In genomic region chr3:41222012-41222411, GRCh38 we compare ENCODE assay signal across 1 cellular context.
TF ChIP-seq lines count a peak whose summit lies in the region.

No MANE protein-coding gene starts in this region.

TF ChIP-seq in HepG2, 621 proteins besides CTCF, POLR2A, EP300 and RAD21:
- TF ChIP-seq TBX3 (IDR thresholded peaks at IDR 0.05; ENCODE audit: borderline replicate concordance): no peak
- no peak for TF ChIP-seq HOXA9 (CRISPR knock-in tag; IDR thresholded peaks at IDR 0.05; ENCODE audit: borderline replicate concordance)
- no peak for TF ChIP-seq ZHX2 (IDR thresholded peaks at IDR 0.05; ENCODE audit: low read depth)
- TF ChIP-seq ZHX2 (CRISPR knock-in tag; IDR thresholded peaks at IDR 0.05; ENCODE audit: borderline replicate concordance): no peak
- no peak for TF ChIP-seq BHLHE40 (IDR thresholded peaks at IDR 0.05; ENCODE audit: low read length)
- no peak for TF ChIP-seq ZNF354B (CRISPR knock-in tag; IDR thresholded peaks at IDR 0.05)
- TF ChIP-seq PHF20 (CRISPR knock-in tag; IDR thresholded peaks at IDR 0.05): no peak
- TF ChIP-seq, protein P1, sequence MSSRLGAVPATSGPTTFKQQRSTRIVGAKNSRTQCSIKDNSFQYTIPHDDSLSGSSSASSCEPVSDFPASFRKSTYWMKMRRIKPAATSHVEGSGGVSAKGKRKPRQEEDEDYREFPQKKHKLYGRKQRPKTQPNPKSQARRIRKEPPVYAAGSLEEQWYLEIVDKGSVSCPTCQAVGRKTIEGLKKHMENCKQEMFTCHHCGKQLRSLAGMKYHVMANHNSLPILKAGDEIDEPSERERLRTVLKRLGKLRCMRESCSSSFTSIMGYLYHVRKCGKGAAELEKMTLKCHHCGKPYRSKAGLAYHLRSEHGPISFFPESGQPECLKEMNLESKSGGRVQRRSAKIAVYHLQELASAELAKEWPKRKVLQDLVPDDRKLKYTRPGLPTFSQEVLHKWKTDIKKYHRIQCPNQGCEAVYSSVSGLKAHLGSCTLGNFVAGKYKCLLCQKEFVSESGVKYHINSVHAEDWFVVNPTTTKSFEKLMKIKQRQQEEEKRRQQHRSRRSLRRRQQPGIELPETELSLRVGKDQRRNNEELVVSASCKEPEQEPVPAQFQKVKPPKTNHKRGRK (CRISPR knock-in tag; IDR thresholded peaks at IDR 0.05): no peak
- no peak for TF ChIP-seq ZNF737 (CRISPR knock-in tag; IDR thresholded peaks at IDR 0.05; ENCODE audit: borderline replicate concordance)
- no peak for TF ChIP-seq ZNF136 (CRISPR knock-in tag; IDR thresholded peaks at IDR 0.05; ENCODE audit: low read depth)
- no peak for TF ChIP-seq MEIS2 (CRISPR knock-in tag; IDR thresholded peaks at IDR 0.05)
- TF ChIP-seq, protein P2, sequence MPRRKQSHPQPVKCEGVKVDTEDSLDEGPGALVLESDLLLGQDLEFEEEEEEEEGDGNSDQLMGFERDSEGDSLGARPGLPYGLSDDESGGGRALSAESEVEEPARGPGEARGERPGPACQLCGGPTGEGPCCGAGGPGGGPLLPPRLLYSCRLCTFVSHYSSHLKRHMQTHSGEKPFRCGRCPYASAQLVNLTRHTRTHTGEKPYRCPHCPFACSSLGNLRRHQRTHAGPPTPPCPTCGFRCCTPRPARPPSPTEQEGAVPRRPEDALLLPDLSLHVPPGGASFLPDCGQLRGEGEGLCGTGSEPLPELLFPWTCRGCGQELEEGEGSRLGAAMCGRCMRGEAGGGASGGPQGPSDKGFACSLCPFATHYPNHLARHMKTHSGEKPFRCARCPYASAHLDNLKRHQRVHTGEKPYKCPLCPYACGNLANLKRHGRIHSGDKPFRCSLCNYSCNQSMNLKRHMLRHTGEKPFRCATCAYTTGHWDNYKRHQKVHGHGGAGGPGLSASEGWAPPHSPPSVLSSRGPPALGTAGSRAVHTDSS (CRISPR knock-in tag; conservative IDR thresholded peaks at IDR 0.05): no peak
- TF ChIP-seq ZNF367 (CRISPR knock-in tag; IDR thresholded peaks at IDR 0.05; ENCODE audit: borderline replicate concordance): no peak
- TF ChIP-seq, protein P3, sequence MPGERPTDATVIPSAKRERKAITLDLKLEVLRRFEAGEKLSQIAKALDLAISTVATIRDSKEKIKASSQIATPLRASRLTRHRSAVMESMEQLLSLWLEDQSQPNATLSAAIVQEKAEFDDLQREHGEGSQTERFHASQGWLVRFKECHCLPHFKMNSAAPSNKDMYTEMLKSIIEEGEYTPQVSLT (CRISPR knock-in tag; IDR thresholded peaks at IDR 0.05; ENCODE audit: borderline replicate concordance, low read depth): no peak
- no peak for TF ChIP-seq KLF16 (CRISPR knock-in tag; IDR thresholded peaks at IDR 0.05)
TF ChIP-seq in HepG2: peak in this region for 0.
